ENCODE assay signal across 11 cellular contexts in genomic region chr22:38461057-38461413, GRCh38. TPM values are rescaled to one million over a fixed set of nuclear protein-coding genes. Genes with fewer than 3 reads are reported as not detected.
DNase-seq lines count a peak whose midpoint lies in the region; ATAC-seq and TF ChIP-seq lines count a peak whose summit lies in the region.
"Had no signal": no experiment of that assay in that cellular context is flagged by ENCODE, and none has a peak within 500 bp of the region (broad histone marks: within the 10 kb centered on the region; RNA-seq: fewer than 3 reads in every experiment).

No MANE protein-coding gene starts in this region.

- intact Hi-C loops in A673 (cut with micrococcal nuclease; ENCODE audit: unreplicated experiment) (no loop called here), IMR-90 (cut with micrococcal nuclease) (no loop called here)

- POLR2A ChIA-PET in A673 (lab: Charles Lee; ENCODE audit: low non-redundant PET) (no interaction called here), IMR-90 (lab: Charles Lee; ENCODE audit: unreplicated experiment) (no interaction called here)

- H3K56ac ChIP-seq in IMR-90 (ENCODE audit: extremely low read depth, insufficient read depth, low read length) (no peak overlapping the region), mesendoderm (ENCODE audit: low read length) (peak overlapping the region; percentile 26)

- H2AFZ ChIP-seq in IMR-90 (replicated peaks; ENCODE audit: low read length, poor library complexity), result peak overlapping the region; percentile 81

- dilution Hi-C loops in IMR-90 (cut with HindIII; ENCODE audit: low sequenced_read_pairs, unreplicated experiment), result no loop called here

- H3K27ac ChIP-seq in A673 (ENCODE audit: low read depth, low read length, poor library complexity, severe bottlenecking) (no peak overlapping the region), IMR-90 (ENCODE audit: insufficient read depth, low read length) (no peak overlapping the region), mesendoderm (ENCODE audit: low read depth, low read length) (no peak overlapping the region)
- H3K27ac ChIP-seq: C4-2B, neutrophil, SJSA1 had no signal

- CTCF ChIA-PET in A673 (lab: Charles Lee) (interaction anchor here (0.8 kb wide), 1 partner anchor 1896 kb away, joined by 3 read pairs; no protein-coding TSS in a partner anchor), IMR-90 (lab: Yijun Ruan, JAX) (no interaction called here)

- no peak overlapping the region for H2AK5ac ChIP-seq in IMR-90 (ENCODE audit: low read depth, low read length)
- no peak overlapping the region for H2AK5ac ChIP-seq in mesendoderm (ENCODE audit: low read length)

- no peak overlapping the region for H2BK120ac ChIP-seq in IMR-90 (ENCODE audit: low read depth, low read length)
- no peak overlapping the region for H2BK120ac ChIP-seq in mesendoderm (ENCODE audit: low read depth, low read length)

- in situ Hi-C loops in IMR-90 (cut with MboI; ENCODE audit: low sequenced_read_pairs), result no loop called here

- H3K4ac ChIP-seq in IMR-90 (ENCODE audit: low read depth, low read length), result no peak overlapping the region
- H3K4ac ChIP-seq in mesendoderm (ENCODE audit: low read depth, low read length), result no peak overlapping the region

- H4K5ac ChIP-seq in IMR-90 (ENCODE audit: low read depth, low read length) (no peak overlapping the region), mesendoderm (ENCODE audit: low read length) (no peak overlapping the region)

- H2AK9ac ChIP-seq in IMR-90 (replicated peaks; ENCODE audit: low read depth, low read length, poor library complexity), result peak overlapping the region; percentile 45

- H2BK15ac ChIP-seq in IMR-90 (ENCODE audit: low read depth, low read length), result 0 out of 3 replicates have a peak overlapping the region, but pooled peaks have one; percentile 5
- H2BK15ac ChIP-seq in mesendoderm (replicated peaks; ENCODE audit: low read depth), result no peak overlapping the region

- TF ChIP-seq CTCF in A673 (conservative IDR thresholded peaks at IDR 0.05; ENCODE audit: low read depth, low read length) (no peak), IMR-90 (conservative IDR thresholded peaks at IDR 0.05; ENCODE audit: low read depth, low read length) (no peak)

- H4K8ac ChIP-seq in IMR-90 (ENCODE audit: low read depth in 2 of 2, low read length in 2 of 2) (no peak overlapping the region), mesendoderm (ENCODE audit: low read depth, low read length) (no peak overlapping the region)

- ATAC-seq in IMR-90 (ENCODE audit: low read depth) (peak; percentile 24), HG03378 (IDR thresholded peaks at IDR 0.05; ENCODE audit: unreplicated experiment) (no peak), HG03354 (IDR thresholded peaks at IDR 0.05; ENCODE audit: poor library complexity, severe bottlenecking, unreplicated experiment) (no peak), HG02763 (IDR thresholded peaks at IDR 0.05; ENCODE audit: unreplicated experiment) (no peak)

- H3K36me3 ChIP-seq in A673 (ENCODE audit: insufficient read depth, low read length, poor library complexity, severe bottlenecking), result no peaks in the 10 kb centered on the region
- no peaks in the 10 kb centered on the region for H3K36me3 ChIP-seq in IMR-90 (ENCODE audit: control insufficient read depth, insufficient read depth, low read length)
- no peaks in the 10 kb centered on the region for H3K36me3 ChIP-seq in mesendoderm (ENCODE audit: control insufficient read depth, insufficient read depth, low read length)
- H3K36me3 ChIP-seq: neutrophil, SJSA1 had no signal

- H3K4me3 ChIP-seq in A673 (ENCODE audit: low read depth, low read length, poor library complexity, severe bottlenecking), result peak overlapping the region; percentile 23
- no peak overlapping the region for H3K4me3 ChIP-seq in IMR-90 (ENCODE audit: insufficient read depth, low read depth, low read length)
- no peak overlapping the region for H3K4me3 ChIP-seq in mesendoderm (ENCODE audit: low read length)
- H3K4me3 ChIP-seq: SJSA1 had no signal

- no peak overlapping the region for H3K14ac ChIP-seq in IMR-90 (replicated peaks; ENCODE audit: low read depth, low read length)

- H3K79me1 ChIP-seq in IMR-90 (ENCODE audit: low read depth in 1 of 2, low read length in 2 of 2), result no peaks in the 10 kb centered on the region
- H3K79me1 ChIP-seq in mesendoderm (ENCODE audit: low read length), result no peaks in the 10 kb centered on the region

- TF ChIP-seq POLR2A in IMR-90 (IDR thresholded peaks at IDR 0.05; ENCODE audit: low read depth, low read length), result no peak

- no peaks in the 10 kb centered on the region for H3K9me1 ChIP-seq in IMR-90 (ENCODE audit: insufficient read depth, low read length)

- BruUV-seq in A673 (replicated peaks; lab: Mats Ljungman, UMichigan) (no TSS peak), IMR-90 (replicated peaks; lab: Mats Ljungman, UMichigan) (no TSS peak)

- H3K23ac ChIP-seq in IMR-90 (ENCODE audit: low read depth, low read length) (peak overlapping the region; percentile 66; the same call in 1 of the 2 replicates), mesendoderm (ENCODE audit: low read length) (no peak overlapping the region)

- peak; percentile 46 for DNase-seq in A673 (ENCODE audit: low spot score)
- DNase-seq in IMR-90, result no peak
- DNase-seq in cerebellar cortex (ENCODE audit: low spot score), result peak; percentile 51
- no peak for DNase-seq in mesendoderm
- DNase-seq in AG08396 (ENCODE audit: low spot score), result no peak

- no peak overlapping the region for H3K9ac ChIP-seq in IMR-90 (ENCODE audit: low read depth, low read length)
- H3K9ac ChIP-seq in mesendoderm (ENCODE audit: low read length), result no peak overlapping the region

- no peak overlapping the region for H2BK20ac ChIP-seq in IMR-90 (ENCODE audit: low read depth, low read length)

- H3K4me1 ChIP-seq in A673 (ENCODE audit: insufficient read depth, low read length, poor library complexity, severe bottlenecking) (peaks cover 14% of the 10 kb centered on the region), IMR-90 (ENCODE audit: control insufficient read depth, insufficient read depth, low read length) (no peaks in the 10 kb centered on the region), mesendoderm (ENCODE audit: control insufficient read depth, low read depth, low read length) (no peaks in the 10 kb centered on the region)

- no peak for TF ChIP-seq RAD21 in IMR-90 (IDR thresholded peaks at IDR 0.05; ENCODE audit: low read length)

- H4K20me1 ChIP-seq in IMR-90 (ENCODE audit: insufficient read depth, low read length), result peaks cover 5% of the 10 kb centered on the region

- WGBS in IMR-90 (ENCODE audit: extremely low coverage in 2 of 2, insufficient read length in 1 of 2), 2 experiments, result 20% methylated on average over 3 of the region's 9 CpGs; no CpG with 5 or more reads in 1 of the 2 experiments
- no CpG with 5 or more reads among the region's 9 CpGs for WGBS in mesendoderm (ENCODE audit: extremely low coverage, insufficient coverage, low lambda C conversion rate)

- no peak overlapping the region for H2BK5ac ChIP-seq in IMR-90 (ENCODE audit: low read depth, low read length, poor library complexity, severe bottlenecking)
- no peak overlapping the region for H2BK5ac ChIP-seq in mesendoderm (ENCODE audit: low read length)

- no peak overlapping the region for H4K91ac ChIP-seq in IMR-90 (ENCODE audit: insufficient read depth, low read depth, low read length)

- H3K4me2 ChIP-seq in IMR-90 (ENCODE audit: low read depth, low read length), result peak overlapping the region; percentile 51; the same call in 1 of the 2 replicates
- peak overlapping the region; percentile 8 for H3K4me2 ChIP-seq in mesendoderm (ENCODE audit: low read length)

- H3K79me2 ChIP-seq in mesendoderm (ENCODE audit: control insufficient read depth, insufficient read depth, low read length), result no peaks in the 10 kb centered on the region

- H3K27me3 ChIP-seq in A673 (replicated peaks; ENCODE audit: insufficient read depth, low read depth, low read length, poor library complexity) (no peaks in the 10 kb centered on the region), IMR-90 (ENCODE audit: control insufficient read depth, insufficient read depth, low read length) (peaks cover 55% of the 10 kb centered on the region), mesendoderm (ENCODE audit: insufficient read depth, low read length, poor library complexity) (peaks cover 2% of the 10 kb centered on the region)

- no peaks in the 10 kb centered on the region for H3K9me3 ChIP-seq in A673 (ENCODE audit: low read depth, low read length, poor library complexity, severe bottlenecking)
- H3K9me3 ChIP-seq in IMR-90 (ENCODE audit: control insufficient read depth, insufficient read depth, low read length), result no peaks in the 10 kb centered on the region
- H3K9me3 ChIP-seq: neutrophil, SJSA1 had no signal

- H3K18ac ChIP-seq in IMR-90 (ENCODE audit: low read depth, low read length) (no peak overlapping the region), mesendoderm (ENCODE audit: low read length) (no peak overlapping the region)

TF ChIP-seq in IMR-90, 13 proteins besides CTCF, POLR2A, EP300 and RAD21 (continues in another document):
- TF ChIP-seq MXI1 (IDR thresholded peaks at IDR 0.05; ENCODE audit: borderline replicate concordance, low read depth, low read length) (no peak), MAZ (IDR thresholded peaks at IDR 0.05; ENCODE audit: borderline replicate concordance, low read depth, low read length) (no peak), RFX5 (IDR thresholded peaks at IDR 0.05; ENCODE audit: low read depth, low read length) (no peak), SMC3 (IDR thresholded peaks at IDR 0.05; ENCODE audit: low read depth, low read length) (no peak)

RNA-seq across cellular contexts. Expression of gene KCNJ4, which starts 6.0 kb away (rescaled TPM):
- total RNA-seq in A673 (2021), result 1.0 and 1.4 TPM in 2 replicates
- not detected in 2 replicates for total RNA-seq in IMR-90 (2012; rRNA removed)
- not detected in 2 replicates for polyA plus RNA-seq in IMR-90 (2012; rRNA removed)
- polyA plus RNA-seq in IMR-90 (2012; cell fraction: cytosol; rRNA removed), result 0.01 TPM in 1 of 2 replicates, not detected in the other
- not detected in 2 replicates for polyA plus RNA-seq in IMR-90 (2012; cell fraction: nucleus; rRNA removed; ENCODE audit: low replicate concordance)
- polyA plus RNA-seq in mesendoderm (2013, experiment 1 of 2), result 0.14 TPM
- 0.14 TPM for polyA plus RNA-seq in mesendoderm (2013, experiment 2 of 2)
- total RNA-seq: SJSA1 had no signal

RNA-seq across cellular contexts. Expression of gene KDELR3, which starts 6.9 kb away (rescaled TPM):
- total RNA-seq in A673 (2021) (4.0 and 6.5 TPM in 2 replicates), IMR-90 (2012; rRNA removed) (192 and 224 TPM in 2 replicates)
- 120 and 129 TPM in 2 replicates for polyA plus RNA-seq in IMR-90 (2012; rRNA removed)
- 59.5 and 86.9 TPM in 2 replicates for polyA plus RNA-seq in IMR-90 (2012; cell fraction: cytosol; rRNA removed)
- polyA plus RNA-seq in IMR-90 (2012; cell fraction: nucleus; rRNA removed; ENCODE audit: low replicate concordance), result 17.7 and 49.2 TPM in 2 replicates
- polyA plus RNA-seq in mesendoderm (2013, experiment 1 of 2), result 5.6 TPM
- 6.0 TPM for polyA plus RNA-seq in mesendoderm (2013, experiment 2 of 2)

RNA-seq across cellular contexts. Expression of gene DDX17, which starts 45.1 kb away (rescaled TPM):
- total RNA-seq in A673 (2021) (343 and 350 TPM in 2 replicates), IMR-90 (2012; rRNA removed) (366 and 371 TPM in 2 replicates)
- 200 and 240 TPM in 2 replicates for polyA plus RNA-seq in IMR-90 (2012; rRNA removed)
- 72.6 and 98.7 TPM in 2 replicates for polyA plus RNA-seq in IMR-90 (2012; cell fraction: cytosol; rRNA removed)
- polyA plus RNA-seq in IMR-90 (2012; cell fraction: nucleus; rRNA removed; ENCODE audit: low replicate concordance), result 587 and 1,388 TPM in 2 replicates
- polyA plus RNA-seq in mesendoderm (2013, experiment 1 of 2), result 135 TPM
- polyA plus RNA-seq in mesendoderm (2013, experiment 2 of 2), result 135 TPM

Comparison
In these comparisons a context has a peak if more than half of its experiments do, and no peak if none do; other contexts are left out.
1. DNase-seq: peak in A673 (single experiment) and cerebellar cortex (single experiment); none in IMR-90 (single experiment), mesendoderm (single experiment) and AG08396 (single experiment).
2. RNA of gene KDELR3, which starts 6.9 kb away (total RNA-seq): 192 to 224 TPM in IMR-90; 4.0 to 6.5 TPM in A673; every median in the first group is over 10 times any median in the second.